9 cellular contexts compared by ENCODE assay signal in genomic region chr2:219252570-219252899, GRCh38. TPM values are rescaled to one million over a fixed set of nuclear protein-coding genes. Genes with fewer than 3 reads are reported as not detected.
DNase-seq lines count a peak whose midpoint lies in the region; ATAC-seq lines count a peak whose summit lies in the region.
"Had no signal": no experiment of that assay in that cellular context is flagged by ENCODE, and none has a peak within 500 bp of the region (broad histone marks: within the 10 kb centered on the region; RNA-seq: fewer than 3 reads in every experiment).

No MANE protein-coding gene starts in this region.

- in situ Hi-C loops in ACHN (cut with HindIII; ENCODE audit: low pct_ligation_motif_present, low pct_unique_long_range_greater_than_20kb, low sequenced_read_pairs): no loop called here

- H3K4me1 Mint-ChIP-seq in naive thymus-derived CD8-positive, alpha-beta T cell: peaks cover 23 to 69% (median 63%) of the 10 kb centered on the region in 4 donors

- H3K36me3 Mint-ChIP-seq in naive thymus-derived CD8-positive, alpha-beta T cell: peaks cover 0 to 44% (median 33%) of the 10 kb centered on the region in 3 donors

- H3K27me3 Mint-ChIP-seq in naive thymus-derived CD8-positive, alpha-beta T cell: no peaks in the 10 kb centered on the region

- peak; percentile 81 for DNase-seq in DMS 273 (lab: John Stamatoyannopoulos, UW; ENCODE audit: unreplicated experiment)
- peak; percentile 73 for DNase-seq in NCI-H82 (lab: John Stamatoyannopoulos, UW)
- DNase-seq in caudate nucleus (lab: John Stamatoyannopoulos, UW): peak in 12 of 61 donors; percentile 2 to 44 (median 22)
- DNase-seq in naive thymus-derived CD8-positive, alpha-beta T cell: peak in 3 of 10 donors; percentile 27 to 45 (median 27)
- DNase-seq in NCI-H2029 (lab: John Stamatoyannopoulos, UW): no peak
- DNase-seq in mesenteric fat pad (ENCODE audit: low spot score): no peak
- DNase-seq in ACHN: no peak

- peak overlapping the region; percentile 77 to 99 (median 95) for H3K27ac Mint-ChIP-seq in naive thymus-derived CD8-positive, alpha-beta T cell

- peak overlapping the region; percentile 76 for H3K27ac ChIP-seq in caudate nucleus (ENCODE audit: low read depth, low read length)

- ATAC-seq in naive thymus-derived CD8-positive, alpha-beta T cell: peak in 1 of 2 donors; percentile 5
- no peak for ATAC-seq in GM18909 (IDR thresholded peaks at IDR 0.05; ENCODE audit: poor library complexity, unreplicated experiment)

- peak overlapping the region; percentile 78 to 100 (median 94) for H3K4me3 Mint-ChIP-seq in naive thymus-derived CD8-positive, alpha-beta T cell

- H3K9me3 Mint-ChIP-seq in naive thymus-derived CD8-positive, alpha-beta T cell: no peaks in the 10 kb centered on the region

- POLR2A ChIA-PET in naive thymus-derived CD8-positive, alpha-beta T cell (lab: Charles Lee): interaction anchor here (0.6 to 15.9 kb wide), 17 partner anchors 17 to 384 kb away, joined by 3 to 591 read pairs (median 7); partner anchors contain the start of genes ABCB6, ANKZF1, ATG9A and CNPPD1

RNA-seq across cellular contexts. Expression of gene TUBA4B, which starts 0.5 kb away (rescaled TPM):
- not detected for total RNA-seq in naive thymus-derived CD8-positive, alpha-beta T cell
- polyA plus RNA-seq in naive thymus-derived CD8-positive, alpha-beta T cell: not detected
- not detected for total RNA-seq in mesenteric fat pad
- total RNA-seq: M059J had no signal

RNA-seq across cellular contexts. Expression of gene TUBA4A, which starts 1.2 kb away (rescaled TPM):
- total RNA-seq in naive thymus-derived CD8-positive, alpha-beta T cell: 100 to 1,000 TPM; 143 to 144 TPM
- polyA plus RNA-seq in naive thymus-derived CD8-positive, alpha-beta T cell: 100 to 1,000 TPM; 107 to 275 (median 122) TPM
- total RNA-seq in mesenteric fat pad: 21.7 TPM

RNA-seq across cellular contexts. Expression of gene STK16, which starts 7.3 kb away (rescaled TPM):
- 10 to 100 TPM; 22.4 to 22.6 TPM for total RNA-seq in naive thymus-derived CD8-positive, alpha-beta T cell
- polyA plus RNA-seq in naive thymus-derived CD8-positive, alpha-beta T cell: 10 to 100 TPM; 21.6 to 25.8 (median 23.7) TPM
- 16.1 TPM for total RNA-seq in mesenteric fat pad

RNA-seq across cellular contexts. Expression of gene GLB1L, which starts 7.3 kb away (rescaled TPM):
- total RNA-seq in naive thymus-derived CD8-positive, alpha-beta T cell: 1 to 10 TPM; 1.8 to 2.7 TPM
- 1 to 10 TPM in 2 of 3 donors, under 1 TPM in 1; 0.62 to 1.8 (median 1.7) TPM for polyA plus RNA-seq in naive thymus-derived CD8-positive, alpha-beta T cell
- total RNA-seq in mesenteric fat pad: 13.5 TPM

RNA-seq across cellular contexts. Expression of gene ANKZF1, which starts 22.9 kb away (rescaled TPM):
- 100 to 1,000 TPM; 263 to 278 TPM for total RNA-seq in naive thymus-derived CD8-positive, alpha-beta T cell
- polyA plus RNA-seq in naive thymus-derived CD8-positive, alpha-beta T cell: 10 to 100 TPM; 23.8 to 46.2 (median 25.9) TPM
- 15.9 TPM for total RNA-seq in mesenteric fat pad

Comparison
In these comparisons a context has a peak if more than half of its experiments do, and no peak if none do; other contexts are left out.
1. DNase-seq: peak in DMS 273 (single experiment) and NCI-H82 (single experiment); none in NCI-H2029 (single experiment), mesenteric fat pad (single experiment) and ACHN (single experiment).